Comparison of ENCODE assay signal across 9 cellular contexts in the genomic region with DNA sequence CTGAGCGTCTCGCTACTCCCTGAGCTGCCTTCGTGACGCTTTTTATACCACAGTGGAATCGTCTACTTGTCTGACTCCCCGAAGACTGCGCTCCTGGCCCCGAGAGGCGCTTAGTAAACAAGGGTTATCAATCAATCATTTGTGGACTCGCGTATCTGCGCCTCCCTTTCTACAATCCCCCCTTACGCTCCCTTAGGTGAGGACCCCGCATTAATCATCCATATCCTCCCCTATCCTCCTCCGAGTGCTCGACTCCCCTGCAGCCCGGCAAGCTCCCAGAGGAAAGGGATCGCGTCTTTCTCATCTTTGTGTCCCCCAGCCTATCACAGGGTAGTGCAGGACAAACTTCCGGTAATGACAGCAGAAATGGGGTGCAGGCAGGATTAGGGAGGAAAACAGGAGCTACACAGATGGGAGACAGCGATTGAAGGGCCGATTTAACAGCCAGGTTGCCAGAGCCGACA. TPM values are rescaled to one million over a fixed set of nuclear protein-coding genes. Genes with fewer than 3 reads are reported as not detected.
DNase-seq lines count a peak whose midpoint lies in the region; ATAC-seq and TF ChIP-seq lines count a peak whose summit lies in the region.
"Had no signal": no experiment of that assay in that cellular context is flagged by ENCODE, and none has a peak within 500 bp of the region (broad histone marks: within the 10 kb centered on the region; RNA-seq: fewer than 3 reads in every experiment).

No MANE protein-coding gene starts in this region.

- H3K27ac ChIP-seq in cingulate gyrus (ENCODE audit: low read depth, low read length) (peak overlapping the region; percentile 91), left lung (peak overlapping the region; percentile 96 to 98)

- peaks cover 25% of the 10 kb centered on the region for H3K4me1 Mint-ChIP-seq in T-helper 17 cell

- DNase-seq in DMS 273 treated with DMSO at 0.1 percent for 48 hours (lab: John Stamatoyannopoulos, UW) = peak; percentile 17
- peak; percentile 71 for DNase-seq in HT-29 (ENCODE audit: low spot score)
- DNase-seq in T-helper 17 cell = peak; percentile 6 to 29 (median 15)
- peak in 1 of 2 donors; percentile 37 for DNase-seq in left lung
- DNase-seq in stimulated activated CD8-positive, alpha-beta memory T cell treated with anti-CD3 and anti-CD28 coated beads, Interleukin-7, amount 100 ng/mL, for 1 hour (ENCODE audit: low read depth in 2 of 2) = peak; percentile 1 to 5

- peaks cover 20 to 61% of the 10 kb centered on the region in 2 donors for H3K4me1 ChIP-seq in left lung

- H3K4me3 Mint-ChIP-seq in T-helper 17 cell = no peak overlapping the region
- H3K4me3 Mint-ChIP-seq: brain had no signal

- peak overlapping the region; percentile 75 to 97 for H3K4me3 ChIP-seq in left lung

- H3K36me3 ChIP-seq in left lung = no peaks in the 10 kb centered on the region

- H3K27ac Mint-ChIP-seq in T-helper 17 cell = no peak overlapping the region
- H3K27ac Mint-ChIP-seq: brain had no signal

- H3K9me3 ChIP-seq in T-helper 17 cell (ENCODE audit: control insufficient read depth, low read length, poor library complexity, severe bottlenecking) (no peaks in the 10 kb centered on the region), left lung (no peaks in the 10 kb centered on the region)

- intact Hi-C loops in left lung (cut with DNase I) = no loop called here

- H3K27me3 ChIP-seq in left lung = no peaks in the 10 kb centered on the region

- H3K27me3 Mint-ChIP-seq in T-helper 17 cell = no peaks in the 10 kb centered on the region
- H3K27me3 Mint-ChIP-seq: brain had no signal

- no peak for TF ChIP-seq CTCF in left lung (IDR thresholded peaks at IDR 0.05)

- peak; percentile 27 for ATAC-seq in GM19395 (IDR thresholded peaks at IDR 0.05; ENCODE audit: unreplicated experiment)
- ATAC-seq in T-helper 17 cell = peak; percentile 11
- ATAC-seq in left lung = peak; percentile 44
- no peak for ATAC-seq in GM19452 (IDR thresholded peaks at IDR 0.05; ENCODE audit: unreplicated experiment)

- H3K36me3 Mint-ChIP-seq in T-helper 17 cell (ENCODE audit: low read depth) = peaks cover 6% of the 10 kb centered on the region

RNA-seq across cellular contexts. Expression of gene TMEM59, which starts 0.5 kb away (rescaled TPM):
- 193 and 255 TPM in 2 replicates for total RNA-seq in HT-29 (2014; rRNA removed; shearing (Covaris generic))
- total RNA-seq in T-helper 17 cell (100 to 1,000 TPM; 145 to 160 TPM), left lung (100 to 1,000 TPM; 354 to 468 TPM)

RNA-seq across cellular contexts. Expression of gene TCEANC2, which starts 0.9 kb away (rescaled TPM):
- total RNA-seq in HT-29 (2014; rRNA removed; shearing (Covaris generic)) = 1.2 and 2.0 TPM in 2 replicates
- total RNA-seq in T-helper 17 cell (1 to 10 TPM; 4.5 to 4.7 TPM), left lung (1 to 10 TPM; 5.2 to 5.8 TPM)

RNA-seq across cellular contexts. Expression of gene LDLRAD1, which starts 34.5 kb away (rescaled TPM):
- not detected in 2 replicates for total RNA-seq in HT-29 (2014; rRNA removed; shearing (Covaris generic))
- total RNA-seq in T-helper 17 cell = not detected
- total RNA-seq in left lung = 1 to 10 TPM in 1 of 2 donors, not detected in 1; 6.5 TPM
